ENCODE assay signal across 16 cellular contexts in the genomic region with DNA sequence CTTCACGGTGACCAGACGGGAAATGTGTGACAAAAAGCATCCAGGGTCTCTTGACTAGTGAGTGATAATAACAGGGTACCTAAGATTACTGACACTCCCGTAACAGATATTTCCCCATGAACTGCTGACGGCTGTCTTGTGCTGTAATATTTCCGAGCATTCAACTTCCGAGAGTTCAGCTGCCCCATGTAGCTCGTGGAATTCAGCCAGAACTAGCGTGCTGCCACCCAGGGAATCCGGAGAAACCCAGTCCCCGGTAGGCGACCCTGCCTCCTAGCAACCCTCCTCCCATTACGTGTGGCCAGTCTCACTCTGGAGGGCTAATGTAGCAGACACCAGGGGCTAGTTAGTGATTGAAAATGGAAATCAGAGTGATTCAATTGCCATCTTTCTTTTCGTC.
DNase-seq lines count a peak whose midpoint lies in the region; ATAC-seq and TF ChIP-seq lines count a peak whose summit lies in the region.
"Had no signal": no experiment of that assay in that cellular context is flagged by ENCODE, and none has a peak within 500 bp of the region (broad histone marks: within the 10 kb centered on the region; RNA-seq: fewer than 3 reads in every experiment).

No MANE protein-coding gene starts in this region.

- no peaks in the 10 kb centered on the region; the same call in 1 of the 2 replicates for H3K9me3 ChIP-seq in BE2C
- H3K9me3 ChIP-seq in gastroesophageal sphincter = no peaks in the 10 kb centered on the region
- no peaks in the 10 kb centered on the region for H3K9me3 ChIP-seq in neural progenitor cell (ENCODE audit: low read depth)

- H2AFZ ChIP-seq in neural progenitor cell (replicated peaks) = peak overlapping the region; percentile 65

- H3K4me3 Mint-ChIP-seq in neural progenitor cell = no peak overlapping the region
- H3K4me3 Mint-ChIP-seq: CD8-positive, alpha-beta memory T cell had no signal

- H3K79me2 ChIP-seq in neural progenitor cell (ENCODE audit: low read depth) = no peaks in the 10 kb centered on the region

- TF ChIP-seq CTCF in BE2C (IDR thresholded peaks at IDR 0.05; ENCODE audit: low read depth, low read length) (no peak), gastroesophageal sphincter (IDR thresholded peaks at IDR 0.05) (no peak), neural progenitor cell (IDR thresholded peaks at IDR 0.05) (no peak)

- TF ChIP-seq EP300 in gastroesophageal sphincter (IDR thresholded peaks at IDR 0.05) = no peak

- H3K4me1 Mint-ChIP-seq in neural progenitor cell = peaks cover 15% of the 10 kb centered on the region
- H3K4me1 Mint-ChIP-seq: CD8-positive, alpha-beta memory T cell had no signal

- H3K27me3 ChIP-seq in BE2C (no peaks in the 10 kb centered on the region), gastroesophageal sphincter (peaks cover 4% of the 10 kb centered on the region), neural progenitor cell (no peaks in the 10 kb centered on the region)
- H3K27me3 ChIP-seq: BLaER1 treated with 17β-estradiol and CSF1 and Interleukin-3, amounts not matched to agents 10 nM and 100 nM had no signal

- H4K20me1 ChIP-seq in neural progenitor cell (ENCODE audit: low read depth) = no peaks in the 10 kb centered on the region
- H4K20me1 ChIP-seq: BLaER1 treated with 17β-estradiol and CSF1 and Interleukin-3, amounts not matched to agents 10 nM and 100 nM had no signal

- ATAC-seq in gastroesophageal sphincter = peak; percentile 34

- H3K9ac ChIP-seq in neural progenitor cell = no peak overlapping the region
- H3K9ac ChIP-seq: BLaER1 treated with 17β-estradiol and CSF1 and Interleukin-3, amounts not matched to agents 10 nM and 100 nM; KMS-11 had no signal

- no peaks in the 10 kb centered on the region for H3K36me3 Mint-ChIP-seq in neural progenitor cell
- H3K36me3 Mint-ChIP-seq: CD8-positive, alpha-beta memory T cell had no signal

- WGBS in gastroesophageal sphincter (ENCODE audit: low coverage in 1 of 2), 2 donors = 20 to 21% methylated on average over 4 to 7 of the region's 13 CpGs

- H3K36me3 ChIP-seq in BE2C (no peaks in the 10 kb centered on the region), gastroesophageal sphincter (no peaks in the 10 kb centered on the region), neural progenitor cell (no peaks in the 10 kb centered on the region)
- H3K36me3 ChIP-seq: BLaER1 treated with 17β-estradiol and CSF1 and Interleukin-3, amounts not matched to agents 10 nM and 100 nM had no signal

- no peaks in the 10 kb centered on the region for H3K27me3 Mint-ChIP-seq in neural progenitor cell (ENCODE audit: insufficient read depth, low read depth)
- H3K27me3 Mint-ChIP-seq: CD8-positive, alpha-beta memory T cell had no signal

- no peak for TF ChIP-seq POLR2A in gastroesophageal sphincter (IDR thresholded peaks at IDR 0.05)

- H3K27ac ChIP-seq in gastroesophageal sphincter (no peak overlapping the region), neural progenitor cell (no peak overlapping the region)
- H3K27ac ChIP-seq: BLaER1 treated with 17β-estradiol and CSF1 and Interleukin-3, amounts not matched to agents 10 nM and 100 nM; KMS-11 had no signal

- H3K9me3 Mint-ChIP-seq in neural progenitor cell = peaks cover under 1% of the 10 kb centered on the region

- H3K4me1 ChIP-seq in BE2C (peaks cover 4% of the 10 kb centered on the region; the same call in 1 of the 2 replicates), gastroesophageal sphincter (peaks cover 0 to 8% (median 0%) of the 10 kb centered on the region in 3 donors), neural progenitor cell (peaks cover 9% of the 10 kb centered on the region)
- H3K4me1 ChIP-seq: BLaER1 treated with 17β-estradiol and CSF1 and Interleukin-3, amounts not matched to agents 10 nM and 100 nM had no signal

- H3K27ac Mint-ChIP-seq in neural progenitor cell = no peak overlapping the region
- H3K27ac Mint-ChIP-seq: CD8-positive, alpha-beta memory T cell had no signal

- H3K4me2 ChIP-seq in neural progenitor cell = no peak overlapping the region
- H3K4me2 ChIP-seq: BLaER1 treated with 17β-estradiol and CSF1 and Interleukin-3, amounts not matched to agents 10 nM and 100 nM; KMS-11 had no signal

- no peaks in the 10 kb centered on the region for H3F3A ChIP-seq in neural progenitor cell (ENCODE audit: low read depth)

- peak; percentile 24 for DNase-seq in BE2C
- peak; percentile 91 for DNase-seq in NCI-H69 (lab: John Stamatoyannopoulos, UW)
- peak; percentile 12 for DNase-seq in neural progenitor cell (ENCODE audit: low spot score)
- no peak for DNase-seq in midbrain (lab: John Stamatoyannopoulos, UW)
- DNase-seq in COLO668 (lab: John Stamatoyannopoulos, UW; ENCODE audit: unreplicated experiment) = no peak
- DNase-seq in SHP77 treated with DMSO at 0.1 percent for 48 hours (lab: John Stamatoyannopoulos, UW) = no peak
- no peak for DNase-seq in NCI-H2081 treated with DMSO at 0.1 percent for 48 hours (lab: John Stamatoyannopoulos, UW)
- DNase-seq: CD8-positive, alpha-beta memory T cell; DMS153; EL; NCI-H2107; NCI-H226; NCI-H524 treated with DMSO at 0.1 percent for 48 hours had no signal

- H3K4me3 ChIP-seq in BE2C (ENCODE audit: low read depth, low read length) (peak overlapping the region; percentile 12), gastroesophageal sphincter (peak overlapping the region in 1 of 2 donors; percentile 7), neural progenitor cell (no peak overlapping the region)
- H3K4me3 ChIP-seq: BLaER1 treated with 17β-estradiol and CSF1 and Interleukin-3, amounts not matched to agents 10 nM and 100 nM had no signal

Comparison
In these comparisons a context has a peak if more than half of its experiments do, and no peak if none do; other contexts are left out.
1. DNase-seq: peak in BE2C (single experiment), NCI-H69 (single experiment) and neural progenitor cell (single experiment); none in midbrain (single experiment), COLO668 (single experiment), SHP77 treated with DMSO at 0.1 percent for 48 hours (single experiment) and NCI-H2081 treated with DMSO at 0.1 percent for 48 hours (single experiment).